Comparison of ENCODE assay signal across 9 cellular contexts in the genomic region with DNA sequence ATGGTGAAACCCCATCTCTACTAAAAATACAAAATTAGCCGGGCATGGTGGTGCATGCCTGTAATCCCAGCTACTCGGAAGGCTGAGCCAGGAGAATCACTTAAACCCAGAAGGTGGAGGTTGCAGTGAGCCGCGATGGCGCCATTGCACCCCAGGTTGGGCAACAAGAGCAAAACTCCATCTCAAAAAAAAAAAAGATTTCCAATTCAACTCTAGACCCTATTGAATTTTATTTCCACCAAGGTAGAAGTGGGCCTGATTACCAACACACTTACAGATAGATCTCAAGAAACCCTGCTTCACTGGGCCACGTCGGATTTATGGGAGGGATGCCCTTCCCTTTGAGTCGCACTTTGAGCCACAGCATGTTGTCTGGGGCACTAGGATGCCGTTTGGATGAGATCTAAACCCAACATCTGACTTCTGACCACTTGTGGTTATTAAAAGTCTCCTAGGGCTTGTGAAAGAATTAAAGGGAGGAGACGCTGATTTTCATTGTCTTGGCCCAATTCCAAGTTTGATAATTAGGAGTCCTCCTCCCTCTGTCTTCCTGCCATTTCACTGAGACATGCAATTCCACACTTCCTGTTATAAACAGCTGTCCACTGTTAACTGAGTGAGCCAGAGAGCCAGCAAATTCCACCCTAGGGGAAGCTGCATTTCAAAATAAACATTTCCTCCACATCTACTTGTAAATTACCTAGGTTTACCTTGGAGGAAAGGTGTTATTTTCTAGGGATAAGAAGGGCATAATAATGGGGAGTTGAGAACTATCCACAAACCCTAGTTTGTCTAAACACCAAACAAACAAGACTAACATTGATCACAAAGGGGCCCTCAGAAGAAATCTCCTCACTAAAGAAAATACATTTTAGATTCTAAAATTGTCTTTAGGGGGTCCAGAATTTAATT. TPM values are rescaled to one million over a fixed set of nuclear protein-coding genes. Genes with fewer than 3 reads are reported as not detected.
DNase-seq lines count a peak whose midpoint lies in the region; ATAC-seq, FAIRE-seq and TF ChIP-seq lines count a peak whose summit lies in the region.
"Had no signal": no experiment of that assay in that cellular context is flagged by ENCODE, and none has a peak within 500 bp of the region (broad histone marks: within the 10 kb centered on the region; RNA-seq: fewer than 3 reads in every experiment).

No MANE protein-coding gene starts in this region.

- peak overlapping the region; percentile 79 for H3K27ac ChIP-seq in RWPE1
- no peak overlapping the region for H3K27ac ChIP-seq in foreskin keratinocyte
- H3K27ac ChIP-seq in small intestine (ENCODE audit: low read depth in 1 of 2, low read length in 1 of 2), result peak overlapping the region in 1 of 2 donors; percentile 74

- POLR2A ChIA-PET in RWPE1 (lab: Yijun Ruan, JAX; ENCODE audit: low non-redundant PET), result no interaction called here

- H3K9me3 ChIP-seq in small intestine (ENCODE audit: control insufficient read depth, low read depth), result no peaks in the 10 kb centered on the region

- H3K27me3 ChIP-seq in foreskin keratinocyte, result no peaks in the 10 kb centered on the region
- no peaks in the 10 kb centered on the region for H3K27me3 ChIP-seq in small intestine (ENCODE audit: control insufficient read depth in 2 of 2, insufficient read depth in 2 of 2, low read length in 2 of 2)

- WGBS in small intestine, 3 donors, result 49 to 54% (median 53%) methylated on average over 10 of the region's 10 CpGs

- CTCF ChIA-PET in RWPE1 (lab: Yijun Ruan, JAX), result interaction anchor here (0.5 to 1.5 kb wide), 3 partner anchors 26 to 106 kb away, joined by 4 to 7 read pairs (median 4); no protein-coding TSS in a partner anchor

- no peak for ATAC-seq in foreskin keratinocyte
- ATAC-seq in HG02623 (IDR thresholded peaks at IDR 0.05; ENCODE audit: unreplicated experiment), result no peak
- ATAC-seq in HG02970 (IDR thresholded peaks at IDR 0.05; ENCODE audit: low FRiP score, unreplicated experiment), result no peak

- H3K4me3 ChIP-seq in small intestine (ENCODE audit: low read depth in 1 of 2, low read length in 2 of 2), result no peak overlapping the region

- no peak for TF ChIP-seq CTCF in RWPE1 (conservative IDR thresholded peaks at IDR 0.05; ENCODE audit: low read depth)
- no peak for TF ChIP-seq CTCF in foreskin keratinocyte (conservative IDR thresholded peaks at IDR 0.05)

- peak; percentile 26 to 90 for DNase-seq in NCI-H187 (lab: John Stamatoyannopoulos, UW)
- no peak for DNase-seq in NCI-H187 treated with DMSO at 0.1 percent for 48 hours (lab: John Stamatoyannopoulos, UW)
- DNase-seq in RWPE1 (ENCODE audit: low spot score), result peak; percentile 53
- peak; percentile 66 to 80 for DNase-seq in foreskin keratinocyte
- DNase-seq in small intestine, result peak; percentile 82
- DNase-seq in GM19238 (ENCODE audit: insufficient read length, low spot score), result no peak

- FAIRE-seq in small intestine (lab: Jason Lieb, UNC), result no peak
- FAIRE-seq: TTC549 had no signal

- H3K36me3 ChIP-seq in small intestine (ENCODE audit: control insufficient read depth in 2 of 2, insufficient read depth in 2 of 2, low read length in 2 of 2), result no peaks in the 10 kb centered on the region

- H3K4me1 ChIP-seq in foreskin keratinocyte, result peaks cover 9% of the 10 kb centered on the region
- no peaks in the 10 kb centered on the region for H3K4me1 ChIP-seq in small intestine (ENCODE audit: control insufficient read depth in 2 of 2, insufficient read depth in 1 of 2, low read depth in 1 of 2, low read length in 1 of 2)

RNA-seq across cellular contexts. Expression of a gene that starts 5.2 kb away (rescaled TPM):
- total RNA-seq in foreskin keratinocyte, result 20.5 and 23.1 TPM in 2 replicates
- polyA plus RNA-seq in foreskin keratinocyte (7.6 and 9.9 TPM in 2 replicates), small intestine (10 to 100 TPM; 19.5 to 28.1 (median 23.5) TPM)

RNA-seq across cellular contexts. Expression of a gene that starts 55.8 kb away (rescaled TPM):
- total RNA-seq in foreskin keratinocyte, result 2,474 and 2,598 TPM in 2 replicates
- polyA plus RNA-seq in foreskin keratinocyte (2,513 and 2,566 TPM in 2 replicates), small intestine (100 to 1,000 TPM; 491 to 829 (median 492) TPM)

Comparison
In these comparisons a context has a peak if more than half of its experiments do, and no peak if none do; other contexts are left out.
1. DNase-seq: peak in NCI-H187 (2 of 2), RWPE1 (single experiment), foreskin keratinocyte (2 of 2) and small intestine (single experiment); none in NCI-H187 treated with DMSO at 0.1 percent for 48 hours (single experiment) and GM19238 (single experiment).